In genomic region chr7:51053194-51053925, GRCh38 we compare ENCODE assay signal across 34 cellular contexts.
A peak's percentile ranks its signal among the peaks of the same experiment; 100 is the strongest.
DNase-seq lines count a peak whose midpoint lies in the region; ATAC-seq, FAIRE-seq and TF ChIP-seq lines count a peak whose summit lies in the region.
"Had no signal": no experiment of that assay in that cellular context is flagged by ENCODE, and none has a peak within 500 bp of the region (broad histone marks: within the 10 kb centered on the region; RNA-seq: fewer than 3 reads in every experiment).

No MANE protein-coding gene starts in this region.

- intact Hi-C loops in esophagus muscularis mucosa (cut with DNase I): no loop called here

- H3K27ac Mint-ChIP-seq in osteocyte (ENCODE audit: unreplicated experiment) (no peak overlapping the region), progenitor cell of endocrine pancreas (peak overlapping the region; percentile 56)
- H3K27ac Mint-ChIP-seq: B cell; CD14-positive monocyte; CD4-positive, alpha-beta memory T cell; CD4-positive, alpha-beta T cell; CD4-positive, CD25-positive, alpha-beta regulatory T cell; CD8-positive, alpha-beta memory T cell; CD8-positive, alpha-beta T cell had no signal

- peaks cover 0 to 5% (median 0%) of the 10 kb centered on the region in 4 donors for H3K4me1 ChIP-seq in esophagus muscularis mucosa
- H3K4me1 ChIP-seq: A549, BE2C, Caco-2 had no signal

- H3K36me3 Mint-ChIP-seq in osteocyte (ENCODE audit: unreplicated experiment) (no peaks in the 10 kb centered on the region), progenitor cell of endocrine pancreas (ENCODE audit: insufficient read depth) (no peaks in the 10 kb centered on the region)
- H3K36me3 Mint-ChIP-seq: CD14-positive monocyte; CD4-positive, alpha-beta memory T cell; CD4-positive, CD25-positive, alpha-beta regulatory T cell; CD8-positive, alpha-beta memory T cell; CD8-positive, alpha-beta T cell had no signal

- FAIRE-seq in H54 (lab: Jason Lieb, UNC): no peak
- FAIRE-seq: A204.1, A549, D721Med had no signal

- WGBS in esophagus muscularis mucosa: 87% methylated on average over 14 of the region's 14 CpGs

- no peaks in the 10 kb centered on the region for H3K27me3 ChIP-seq in esophagus muscularis mucosa
- H3K27me3 ChIP-seq: BLaER1; BLaER1 treated with 17β-estradiol and CSF1 and Interleukin-3, amounts not matched to agents 10 nM and 100 nM had no signal

- 0 out of 2 replicates have a peak, but pooled peaks have one; percentile 9 for TF ChIP-seq POLR2A in H54 (IDR thresholded peaks at IDR 0.05; ENCODE audit: low read depth, low read length)
- TF ChIP-seq POLR2A in esophagus muscularis mucosa (IDR thresholded peaks at IDR 0.05; ENCODE audit: low read depth): no peak

- peaks cover 21% of the 10 kb centered on the region for H3K27me3 Mint-ChIP-seq in osteocyte (ENCODE audit: unreplicated experiment)
- H3K27me3 Mint-ChIP-seq in progenitor cell of endocrine pancreas: no peaks in the 10 kb centered on the region
- H3K27me3 Mint-ChIP-seq: B cell; CD4-positive, alpha-beta T cell had no signal

- H3K27ac ChIP-seq in esophagus muscularis mucosa (replicated peaks in 1 of 4): no peak overlapping the region
- H3K27ac ChIP-seq: 22Rv1; A549; BLaER1; BLaER1 treated with 17β-estradiol and CSF1 and Interleukin-3, amounts not matched to agents 10 nM and 100 nM; C4-2B had no signal

- H3K4me1 Mint-ChIP-seq in osteocyte (ENCODE audit: unreplicated experiment) (peaks cover 8% of the 10 kb centered on the region), progenitor cell of endocrine pancreas (ENCODE audit: low read depth) (no peaks in the 10 kb centered on the region)
- H3K4me1 Mint-ChIP-seq: B cell; CD14-positive monocyte; CD4-positive, alpha-beta memory T cell; CD4-positive, CD25-positive, alpha-beta regulatory T cell; CD8-positive, alpha-beta memory T cell had no signal

- no peak overlapping the region for H3K4me3 ChIP-seq in esophagus muscularis mucosa
- H3K4me3 ChIP-seq: A549; BLaER1; BLaER1 treated with 17β-estradiol and CSF1 and Interleukin-3, amounts not matched to agents 10 nM and 100 nM had no signal

- no peak for TF ChIP-seq CTCF in esophagus muscularis mucosa (IDR thresholded peaks at IDR 0.05)
- TF ChIP-seq CTCF in osteocyte (IDR thresholded peaks at IDR 0.05): no peak
- no peak for TF ChIP-seq CTCF in progenitor cell of endocrine pancreas (IDR thresholded peaks at IDR 0.05; ENCODE audit: unreplicated experiment)

- H3K4me3 Mint-ChIP-seq in osteocyte (ENCODE audit: unreplicated experiment) (no peak overlapping the region), progenitor cell of endocrine pancreas (ENCODE audit: low read depth) (no peak overlapping the region)
- H3K4me3 Mint-ChIP-seq: B cell; CD14-positive monocyte; CD4-positive, alpha-beta memory T cell; CD4-positive, alpha-beta T cell; CD4-positive, CD25-positive, alpha-beta regulatory T cell; CD8-positive, alpha-beta memory T cell; CD8-positive, alpha-beta T cell had no signal

- no peak for ATAC-seq in HG03097 (IDR thresholded peaks at IDR 0.05; ENCODE audit: low FRiP score, unreplicated experiment)
- no peak for ATAC-seq in HG03095 (IDR thresholded peaks at IDR 0.05; ENCODE audit: unreplicated experiment)
- ATAC-seq: A549; CD8-positive, alpha-beta T cell had no signal

- H3K36me3 ChIP-seq in esophagus muscularis mucosa: no peaks in the 10 kb centered on the region
- H3K36me3 ChIP-seq: BE2C; BLaER1; BLaER1 treated with 17β-estradiol and CSF1 and Interleukin-3, amounts not matched to agents 10 nM and 100 nM had no signal

- H3K9me3 Mint-ChIP-seq in osteocyte (ENCODE audit: unreplicated experiment): no peaks in the 10 kb centered on the region
- H3K9me3 Mint-ChIP-seq in progenitor cell of endocrine pancreas (ENCODE audit: low read depth): no peaks in the 10 kb centered on the region
- H3K9me3 Mint-ChIP-seq: CD14-positive monocyte; CD4-positive, alpha-beta memory T cell; CD4-positive, alpha-beta T cell; CD8-positive, alpha-beta memory T cell; CD8-positive, alpha-beta T cell had no signal

- H3K9me3 ChIP-seq in esophagus muscularis mucosa: no peaks in the 10 kb centered on the region
- H3K9me3 ChIP-seq: A549; BE2C; BLaER1; BLaER1 treated with 17β-estradiol and CSF1 and Interleukin-3, amounts not matched to agents 10 nM and 100 nM; Caco-2 had no signal

- DNase-seq in H54 (ENCODE audit: insufficient read length, low spot score): no peak
- peak; percentile 62 for DNase-seq in esophagus muscularis mucosa (ENCODE audit: extremely low spot score)
- DNase-seq in osteocyte (ENCODE audit: extremely low spot score, unreplicated experiment): peak; percentile 57
- no peak for DNase-seq in progenitor cell of endocrine pancreas (ENCODE audit: low spot score, unreplicated experiment)
- DNase-seq in foreskin melanocyte: no peak
- no peak for DNase-seq in DMS114 treated with DMSO at 0.1 percent for 48 hours (lab: John Stamatoyannopoulos, UW; ENCODE audit: unreplicated experiment)
- DNase-seq: 8988T; ACHN; AML-193; BE2C; C1 segment of cervical spinal cord; Caco-2; Calu3; CD4-positive, alpha-beta memory T cell; CD4-positive, alpha-beta T cell; CD4-positive, CD25-positive, alpha-beta regulatory T cell; CD8-positive, alpha-beta memory T cell; CD8-positive, alpha-beta T cell; COR-L47; DMS 273 treated with DMSO at 0.1 percent for 48 hours; DMS153; DND-41; EL had no signal

- TF ChIP-seq EP300 in esophagus muscularis mucosa (IDR thresholded peaks at IDR 0.05): no peak

Comparison
In these comparisons a context has a peak if more than half of its experiments do, and no peak if none do; other contexts are left out.
1. DNase-seq: peak in esophagus muscularis mucosa (single experiment) and osteocyte (single experiment); none in H54 (single experiment), progenitor cell of endocrine pancreas (single experiment), foreskin melanocyte (single experiment) and DMS114 treated with DMSO at 0.1 percent for 48 hours (single experiment).